ENCODE assay signal across 8 cellular contexts in genomic region chr3:139935071-139935865, GRCh38. TPM values are rescaled to one million over a fixed set of nuclear protein-coding genes. Genes with fewer than 3 reads are reported as not detected.
DNase-seq lines count a peak whose midpoint lies in the region; ATAC-seq and TF ChIP-seq lines count a peak whose summit lies in the region.

CLSTN2 (plus strand) TSS chr3:139935185.

- no peak within 1 kb of the TSS for H3K27ac Mint-ChIP-seq in Calu3 (ENCODE audit: unreplicated experiment)
- no peak within 1 kb of the TSS for H3K27ac Mint-ChIP-seq in activated naive CD8-positive, alpha-beta T cell treated with anti-CD3 and anti-CD28 coated beads, Interleukin-2, amount 10 ng/mL, durations not matched to agents 7 days and 5 days
- H3K27ac Mint-ChIP-seq in immature natural killer cell: no peak within 1 kb of the TSS

- H3K27me3 ChIP-seq in left ventricle myocardium inferior (ENCODE audit: low read depth): peaks cover 58% of the 10 kb centered on the region

- H3K4me1 Mint-ChIP-seq in Calu3 (ENCODE audit: low read depth, unreplicated experiment) (peaks cover 12% of the 10 kb centered on the region), immature natural killer cell (no peaks in the 10 kb centered on the region)
- peaks cover 2% of the 10 kb centered on the region for H3K4me1 Mint-ChIP-seq in activated naive CD8-positive, alpha-beta T cell treated with anti-CD3 and anti-CD28 coated beads, Interleukin-2, amount 10 ng/mL, durations not matched to agents 7 days and 5 days

- POLR2A ChIA-PET in activated naive CD8-positive, alpha-beta T cell treated with anti-CD3 and anti-CD28 coated beads, Interleukin-2, amount 10 ng/mL, durations not matched to agents 7 days and 5 days (lab: Charles Lee): no interaction called here

- ATAC-seq in activated naive CD8-positive, alpha-beta T cell treated with anti-CD3 and anti-CD28 coated beads, Interleukin-2, amount 10 ng/mL, durations not matched to agents 7 days and 5 days (ENCODE audit: low read depth): peak; percentile 64

- no peak for TF ChIP-seq CTCF in Calu3 (IDR thresholded peaks at IDR 0.05; ENCODE audit: unreplicated experiment)
- no peak for TF ChIP-seq CTCF in GM20000 (IDR thresholded peaks at IDR 0.05; ENCODE audit: extremely low read depth, missing control alignments)
- no peak for TF ChIP-seq CTCF in left ventricle myocardium inferior (IDR thresholded peaks at IDR 0.05; ENCODE audit: borderline replicate concordance)

- H3K4me1 ChIP-seq in left ventricle myocardium inferior: peaks cover 50% of the 10 kb centered on the region

- intact Hi-C loops in Calu3 (cut with micrococcal nuclease; ENCODE audit: unreplicated experiment): loop anchor here (5.0 to 10.0 kb wide), 3 partner anchors 282 to 802 kb away; no protein-coding TSS in a partner anchor
- intact Hi-C loops in left ventricle myocardium inferior (cut with micrococcal nuclease): no loop called here
- intact Hi-C loops in posterior cingulate gyrus (cut with DNase I): loop anchor here (5.0 to 10.0 kb wide), 3 partner anchors 380 to 802 kb away; no protein-coding TSS in a partner anchor

- H3K27ac ChIP-seq in left ventricle myocardium inferior (replicated peaks): peak within 1 kb of the TSS; percentile 61

- H3K9me3 Mint-ChIP-seq in Calu3 (ENCODE audit: low read depth, unreplicated experiment) (no peaks in the 10 kb centered on the region), immature natural killer cell (peaks cover 0 to 15% (median 0%) of the 10 kb centered on the region in 6 donors)
- no peaks in the 10 kb centered on the region for H3K9me3 Mint-ChIP-seq in activated naive CD8-positive, alpha-beta T cell treated with anti-CD3 and anti-CD28 coated beads, Interleukin-2, amount 10 ng/mL, durations not matched to agents 7 days and 5 days

- DNase-seq in Calu3 (peak; percentile 63), GM20000 (ENCODE audit: low spot score) (peak; percentile 43), NCI-H1694 (lab: John Stamatoyannopoulos, UW) (peak; percentile 53), left ventricle myocardium inferior (peak; percentile 79), posterior cingulate gyrus (peak; percentile 60 to 97 (median 80)), SKM-1 (lab: John Stamatoyannopoulos, UW; ENCODE audit: unreplicated experiment) (no peak), immature natural killer cell (no peak)
- peak; percentile 53 for DNase-seq in activated naive CD8-positive, alpha-beta T cell treated with anti-CD3 and anti-CD28 coated beads, Interleukin-2, amount 10 ng/mL, durations not matched to agents 7 days and 5 days

- peak within 1 kb of the TSS; percentile 73 for H3K4me3 ChIP-seq in left ventricle myocardium inferior

- H3K36me3 ChIP-seq in left ventricle myocardium inferior: no peaks in the 10 kb centered on the region

- H3K27me3 Mint-ChIP-seq in Calu3 (ENCODE audit: unreplicated experiment): peaks cover 82% of the 10 kb centered on the region
- H3K27me3 Mint-ChIP-seq in activated naive CD8-positive, alpha-beta T cell treated with anti-CD3 and anti-CD28 coated beads, Interleukin-2, amount 10 ng/mL, durations not matched to agents 7 days and 5 days: peaks cover 49% of the 10 kb centered on the region
- peaks cover 9 to 11% (median 11%) of the 10 kb centered on the region in 3 donors for H3K27me3 Mint-ChIP-seq in immature natural killer cell (ENCODE audit: low read depth in 3 of 3)

- no TSS peak for BruUV-seq in Calu3 (replicated peaks; lab: Mats Ljungman, UMichigan)

- no peaks in the 10 kb centered on the region for H3K9me3 ChIP-seq in left ventricle myocardium inferior (replicated peaks)

- CTCF ChIA-PET in Calu3 (lab: Charles Lee): interaction anchor here (0.5 to 1.0 kb wide), 3 partner anchors 9 to 999 kb away, joined by 3 to 5 read pairs (median 5); no protein-coding TSS in a partner anchor

- H3K36me3 Mint-ChIP-seq in Calu3 (ENCODE audit: insufficient read depth, unreplicated experiment) (no peaks in the 10 kb centered on the region), immature natural killer cell (no peaks in the 10 kb centered on the region)
- no peaks in the 10 kb centered on the region for H3K36me3 Mint-ChIP-seq in activated naive CD8-positive, alpha-beta T cell treated with anti-CD3 and anti-CD28 coated beads, Interleukin-2, amount 10 ng/mL, durations not matched to agents 7 days and 5 days

- peak within 1 kb of the TSS; percentile 79 for H3K4me3 Mint-ChIP-seq in Calu3 (ENCODE audit: low read depth, unreplicated experiment)
- peak within 1 kb of the TSS; percentile 35 for H3K4me3 Mint-ChIP-seq in activated naive CD8-positive, alpha-beta T cell treated with anti-CD3 and anti-CD28 coated beads, Interleukin-2, amount 10 ng/mL, durations not matched to agents 7 days and 5 days
- H3K4me3 Mint-ChIP-seq in immature natural killer cell: peak within 1 kb of the TSS in 1 of 5 donors; percentile 23

RNA-seq across cellular contexts. Expression of gene CLSTN2, which starts in this region (rescaled TPM):
- total RNA-seq in Calu3 (2022) (0.07 TPM in 2 replicates), left ventricle myocardium inferior (7.0 TPM)
- total RNA-seq in activated naive CD8-positive, alpha-beta T cell treated with anti-CD3 and anti-CD28 coated beads, Interleukin-2, amount 10 ng/mL, durations not matched to agents 7 days and 5 days: not detected
- polyA plus RNA-seq in immature natural killer cell: not detected

Comparison
In these comparisons a context has a peak if more than half of its experiments do, and no peak if none do; other contexts are left out.
1. Peak in DNase-seq in Calu3; RNA of the gene not detected or under 1 TPM.
2. Peak in DNase-seq and ATAC-seq in activated naive CD8-positive, alpha-beta T cell treated with anti-CD3 and anti-CD28 coated beads, Interleukin-2, amount 10 ng/mL, durations not matched to agents 7 days and 5 days; RNA of the gene not detected or under 1 TPM.
3. DNase-seq: peak in GM20000 (single experiment), NCI-H1694 (single experiment), left ventricle myocardium inferior (single experiment) and posterior cingulate gyrus (10 of 10); none in SKM-1 (single experiment) and immature natural killer cell (0 of 3).